Comparison of ENCODE assay signal across 1 cellular context in genomic region chr1:9717193-9718005, GRCh38.
A peak's percentile ranks its signal among the peaks of the same experiment; 100 is the strongest.
TF ChIP-seq lines count a peak whose summit lies in the region.

No MANE protein-coding gene starts in this region.

TF ChIP-seq in GM12878, 131 proteins besides CTCF, POLR2A, EP300 and RAD21 (continued from another document):
- TF ChIP-seq ZNF687 (IDR thresholded peaks at IDR 0.05): peak; percentile 90
- TF ChIP-seq SMAD1 (IDR thresholded peaks at IDR 0.05; ENCODE audit: low read depth, partially characterized antibody): no peak
- no peak for TF ChIP-seq SKIL (IDR thresholded peaks at IDR 0.05; ENCODE audit: low read depth, poor library complexity, severe bottlenecking)
